1 cellular context compared by ENCODE assay signal in the genomic region with DNA sequence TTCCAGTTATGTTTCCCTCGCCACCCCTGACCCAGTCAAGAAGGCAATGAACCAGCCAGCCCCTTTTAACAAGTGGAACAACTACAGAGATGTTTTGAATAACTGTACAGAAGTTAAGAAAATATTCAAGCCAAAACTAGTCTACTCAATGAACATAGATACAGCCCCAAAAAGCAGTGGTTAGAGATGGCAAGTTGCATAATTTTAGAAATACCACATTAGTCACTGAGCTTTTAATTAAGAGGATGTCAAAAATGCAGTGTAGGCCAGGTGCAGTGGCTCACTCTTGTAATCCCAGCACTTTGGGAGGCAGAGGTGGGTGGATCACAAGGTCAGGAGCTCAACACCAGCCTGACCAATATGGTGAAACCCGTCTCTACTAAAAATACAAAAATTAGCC.
TF ChIP-seq lines count a peak whose summit lies in the region.

No MANE protein-coding gene starts in this region.

TF ChIP-seq in HepG2, 621 proteins besides CTCF, POLR2A, EP300 and RAD21 (continued from another document):
- TF ChIP-seq, protein P1, sequence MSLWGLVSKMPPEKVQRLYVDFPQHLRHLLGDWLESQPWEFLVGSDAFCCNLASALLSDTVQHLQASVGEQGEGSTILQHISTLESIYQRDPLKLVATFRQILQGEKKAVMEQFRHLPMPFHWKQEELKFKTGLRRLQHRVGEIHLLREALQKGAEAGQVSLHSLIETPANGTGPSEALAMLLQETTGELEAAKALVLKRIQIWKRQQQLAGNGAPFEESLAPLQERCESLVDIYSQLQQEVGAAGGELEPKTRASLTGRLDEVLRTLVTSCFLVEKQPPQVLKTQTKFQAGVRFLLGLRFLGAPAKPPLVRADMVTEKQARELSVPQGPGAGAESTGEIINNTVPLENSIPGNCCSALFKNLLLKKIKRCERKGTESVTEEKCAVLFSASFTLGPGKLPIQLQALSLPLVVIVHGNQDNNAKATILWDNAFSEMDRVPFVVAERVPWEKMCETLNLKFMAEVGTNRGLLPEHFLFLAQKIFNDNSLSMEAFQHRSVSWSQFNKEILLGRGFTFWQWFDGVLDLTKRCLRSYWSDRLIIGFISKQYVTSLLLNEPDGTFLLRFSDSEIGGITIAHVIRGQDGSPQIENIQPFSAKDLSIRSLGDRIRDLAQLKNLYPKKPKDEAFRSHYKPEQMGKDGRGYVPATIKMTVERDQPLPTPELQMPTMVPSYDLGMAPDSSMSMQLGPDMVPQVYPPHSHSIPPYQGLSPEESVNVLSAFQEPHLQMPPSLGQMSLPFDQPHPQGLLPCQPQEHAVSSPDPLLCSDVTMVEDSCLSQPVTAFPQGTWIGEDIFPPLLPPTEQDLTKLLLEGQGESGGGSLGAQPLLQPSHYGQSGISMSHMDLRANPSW (CRISPR knock-in tag; IDR thresholded peaks at IDR 0.05; ENCODE audit: borderline replicate concordance): no peak
- no peak for TF ChIP-seq PCBP2 (optimal IDR thresholded peaks at IDR 0.05; ENCODE audit: low read depth, low read length, poor library complexity, severe bottlenecking)
- no peak for TF ChIP-seq ZNF619 (CRISPR knock-in tag; IDR thresholded peaks at IDR 0.05)
- TF ChIP-seq ZFP36 (IDR thresholded peaks at IDR 0.05; ENCODE audit: borderline replicate concordance, low read depth, low read length, partially characterized antibody): no peak
- no peak for TF ChIP-seq ZNF484 (CRISPR knock-in tag; IDR thresholded peaks at IDR 0.05; ENCODE audit: borderline replicate concordance, low read depth)
- TF ChIP-seq GTF3A (CRISPR knock-in tag; conservative IDR thresholded peaks at IDR 0.05): no peak
